26 cellular contexts compared by ENCODE assay signal in the genomic region with DNA sequence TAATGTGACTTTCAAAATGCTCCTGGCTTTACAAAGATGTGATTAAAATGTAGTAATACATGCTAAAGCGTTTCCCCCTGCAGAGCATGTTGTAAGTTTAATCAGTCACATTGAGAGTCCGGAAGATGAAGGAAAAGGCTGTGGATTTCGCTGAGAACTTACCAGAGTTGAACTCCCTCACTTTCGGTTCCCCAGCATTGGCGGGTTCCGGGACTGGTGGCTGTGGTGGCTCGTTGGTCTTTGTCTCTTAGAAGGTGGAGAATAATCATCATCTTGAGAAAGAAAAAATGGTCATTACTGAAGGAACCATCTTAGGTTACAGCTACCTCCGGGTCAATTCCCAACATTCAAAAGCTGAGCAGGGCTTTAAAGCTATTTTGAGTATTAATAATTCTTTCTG. TPM values are rescaled to one million over a fixed set of nuclear protein-coding genes. Genes with fewer than 3 reads are reported as not detected.
"Had no signal": no experiment of that assay in that cellular context is flagged by ENCODE, and none has a peak within 500 bp of the region (broad histone marks: within the 10 kb centered on the region; RNA-seq: fewer than 3 reads in every experiment).

No MANE protein-coding gene starts in this region.

- FAIRE-seq: astrocyte, kidney had no signal

- H3K9me3 Mint-ChIP-seq: activated naive CD8-positive, alpha-beta T cell treated with anti-CD3 and anti-CD28 coated beads for 36 hours; activated T-cell treated with anti-CD3 and anti-CD28 coated beads, Interleukin-2, amount 50 U/mL, for 24 hours; activated T-helper 2 cell treated with anti-CD3 and anti-CD28 coated beads, Interferon-gamma antibody, Interleukin-2, Interleukin-4, amounts not matched to agents 10 μg/mL and 5 μg/mL and 100 μg/mL, durations not matched to agents 14 hours and 24 hours and 36 hours; effector memory CD8-positive, alpha-beta T cell; naive B cell had no signal

- H3K27me3 Mint-ChIP-seq: activated naive CD8-positive, alpha-beta T cell treated with anti-CD3 and anti-CD28 coated beads for 36 hours; activated T-cell treated with anti-CD3 and anti-CD28 coated beads, Interleukin-2, amount 50 U/mL, for 24 hours had no signal

- DNase-seq: activated CD4-positive, alpha-beta T cell treated with anti-CD3 and anti-CD28 coated beads, Interleukin-2, amount 50 U/mL, for 4 hours; activated CD8-positive, alpha-beta memory T cell treated with anti-CD3 and anti-CD28 coated beads for 24 hours; activated CD8-positive, alpha-beta memory T cell treated with anti-CD3 and anti-CD28 coated beads, Interleukin-2, amount 50 U/mL, for 4 hours; activated naive CD4-positive, alpha-beta T cell treated with Interleukin-2 at 50 U/mL for 16 hours; activated naive CD8-positive, alpha-beta T cell treated with anti-CD3 and anti-CD28 coated beads for 36 hours; activated T-cell treated with anti-CD3 and anti-CD28 coated beads, Interleukin-2, amount 50 U/mL, for 24 hours; central memory CD4-positive, alpha-beta T cell; dermis blood vessel endothelial cell; effector memory CD8-positive, alpha-beta T cell; foreskin melanocyte; kidney; naive B cell; nucleus accumbens; right cardiac atrium; stimulated activated CD4-positive, alpha-beta T cell treated with anti-CD3 and anti-CD28 coated beads, Interleukin-4, amount 100 ng/mL, for 4 hours; stimulated activated naive CD8-positive, alpha-beta T cell treated with anti-CD3 and anti-CD28 coated beads, Interleukin-15, Interleukin-2, amounts not matched to agents 100 U/mL and 50 U/mL, for 24 hours; upper lobe of left lung had no signal

- H3K4me3 Mint-ChIP-seq: activated naive CD8-positive, alpha-beta T cell treated with anti-CD3 and anti-CD28 coated beads for 36 hours; activated T-cell treated with anti-CD3 and anti-CD28 coated beads, Interleukin-2, amount 50 U/mL, for 24 hours; effector memory CD8-positive, alpha-beta T cell; naive B cell; WTC11 had no signal

- ATAC-seq: effector memory CD8-positive, alpha-beta T cell; esophagus mucosa; left lobe of liver; right cardiac atrium; stimulated activated naive CD8-positive, alpha-beta T cell treated with anti-CD3 and anti-CD28 coated beads, Interleukin-15, Interleukin-2, amounts not matched to agents 100 U/mL and 50 U/mL, for 24 hours; WTC11 had no signal

- H3K36me3 Mint-ChIP-seq: activated naive CD8-positive, alpha-beta T cell treated with anti-CD3 and anti-CD28 coated beads for 36 hours; naive B cell had no signal

- H3K4me1 Mint-ChIP-seq: activated naive CD8-positive, alpha-beta T cell treated with anti-CD3 and anti-CD28 coated beads for 36 hours; naive B cell; WTC11 had no signal

- H3K27ac Mint-ChIP-seq: activated naive CD8-positive, alpha-beta T cell treated with anti-CD3 and anti-CD28 coated beads for 36 hours; activated T-cell treated with anti-CD3 and anti-CD28 coated beads, Interleukin-2, amount 50 U/mL, for 24 hours; activated T-helper 2 cell treated with anti-CD3 and anti-CD28 coated beads, Interferon-gamma antibody, Interleukin-2, Interleukin-4, amounts not matched to agents 10 μg/mL and 5 μg/mL and 100 μg/mL, durations not matched to agents 14 hours and 24 hours and 36 hours; effector memory CD8-positive, alpha-beta T cell; naive B cell; WTC11 had no signal

RNA-seq across cellular contexts. Expression of gene NUPR2, which starts 9.6 kb away (rescaled TPM):
- total RNA-seq: activated naive CD8-positive, alpha-beta T cell treated with anti-CD3 and anti-CD28 coated beads for 36 hours; activated T-helper 2 cell treated with anti-CD3 and anti-CD28 coated beads, Interferon-gamma antibody, Interleukin-2, Interleukin-4, amounts not matched to agents 10 μg/mL and 5 μg/mL and 100 μg/mL, durations not matched to agents 14 hours and 24 hours and 36 hours; astrocyte; dermis blood vessel endothelial cell; endothelial cell of umbilical vein; left lobe of liver; mesenteric fat pad; pulmonary artery endothelial cell; right cardiac atrium; subcutaneous adipose tissue; WTC11 had no signal

RNA-seq across cellular contexts. Expression of gene CHCHD2, which starts 19.6 kb away (rescaled TPM):
- total RNA-seq: astrocyte had no signal

RNA-seq across cellular contexts. Expression of gene PHKG1, which starts 33.1 kb away (rescaled TPM):
- total RNA-seq: astrocyte, WTC11 had no signal
